ENCODE assay signal across 8 cellular contexts in the genomic region with DNA sequence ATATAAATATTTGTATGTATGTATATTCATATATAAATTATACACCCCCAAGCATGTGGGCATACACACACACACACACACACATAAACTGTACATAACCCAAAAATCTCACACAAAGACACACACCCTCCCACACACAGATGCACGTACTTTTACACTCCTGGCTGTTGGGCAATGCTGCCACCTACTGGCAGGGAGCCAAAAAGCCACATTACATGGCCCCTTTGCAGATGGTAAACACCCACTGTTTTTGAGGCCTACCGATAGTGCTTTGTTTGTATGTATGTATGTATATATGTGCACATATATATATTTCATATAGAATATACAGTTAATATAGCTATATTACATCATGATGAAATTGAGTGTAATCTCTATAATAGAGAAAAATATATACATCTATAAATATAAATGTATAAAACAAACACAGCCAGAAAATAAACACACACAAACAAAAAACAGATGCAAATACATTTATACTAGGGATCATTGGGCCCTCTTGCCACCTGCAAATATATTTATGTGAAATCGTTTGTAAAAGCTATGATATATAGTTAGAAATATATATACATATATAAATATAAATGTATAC.
A peak's percentile ranks its signal among the peaks of the same experiment; 100 is the strongest.
DNase-seq lines count a peak whose midpoint lies in the region; ATAC-seq, FAIRE-seq and TF ChIP-seq lines count a peak whose summit lies in the region.

No MANE protein-coding gene starts in this region.

- no peaks in the 10 kb centered on the region for H3K4me1 ChIP-seq in kidney (ENCODE audit: control insufficient read depth in 1 of 2, insufficient read depth in 1 of 2, low read depth in 1 of 2, low read length in 2 of 2)

- intact Hi-C loops in kidney (cut with DNase I) = no loop called here

- H3K4me3 ChIP-seq in WI38 (ENCODE audit: low read depth, low read length) (no peak overlapping the region), bronchial epithelial cell (ENCODE audit: low read depth, low read length) (no peak overlapping the region), kidney (ENCODE audit: low read length in 2 of 2) (no peak overlapping the region)

- H3K27ac ChIP-seq in kidney (ENCODE audit: low read depth in 2 of 2, low read length in 2 of 2) = no peak overlapping the region

- no peaks in the 10 kb centered on the region for H3K9me3 ChIP-seq in kidney (ENCODE audit: control insufficient read depth in 1 of 2, low read length in 2 of 2)

- peak; percentile 74 for TF ChIP-seq CTCF in WI38 (IDR thresholded peaks at IDR 0.05; ENCODE audit: low read depth, low read length)
- TF ChIP-seq CTCF in bronchial epithelial cell (IDR thresholded peaks at IDR 0.05; ENCODE audit: insufficient read depth, low read length, severe bottlenecking) = peak; percentile 79
- TF ChIP-seq CTCF in kidney (IDR thresholded peaks at IDR 0.05; ENCODE audit: borderline replicate concordance, extremely low read depth, insufficient read depth) = peak; percentile 79

- no peak overlapping the region for H3K9ac ChIP-seq in kidney (ENCODE audit: low read length in 2 of 2)

- peak; percentile 68 for DNase-seq in ACHN
- DNase-seq in NCI-H2107 treated with DMSO at 0.1 percent for 48 hours (lab: John Stamatoyannopoulos, UW; ENCODE audit: unreplicated experiment) = peak; percentile 50
- DNase-seq in bronchial epithelial cell (ENCODE audit: low read depth) = peak; percentile 64
- no peak for DNase-seq in kidney
- DNase-seq in stimulated activated CD4-positive, alpha-beta T cell treated with anti-CD3 and anti-CD28 coated beads, Interleukin-2, amount 100 ng/mL, for 24 hours = peak; percentile 84 to 86

- in situ Hi-C loops in ACHN (cut with HindIII; ENCODE audit: low pct_ligation_motif_present, low pct_unique_long_range_greater_than_20kb, low sequenced_read_pairs) = no loop called here

- no peaks in the 10 kb centered on the region for H3K36me3 ChIP-seq in bronchial epithelial cell (ENCODE audit: control insufficient read depth, insufficient read depth, low read length)
- no peaks in the 10 kb centered on the region for H3K36me3 ChIP-seq in kidney (ENCODE audit: control insufficient read depth in 1 of 2, insufficient read depth in 2 of 2, low read length in 2 of 2)

- ATAC-seq in GM18517 (IDR thresholded peaks at IDR 0.05; ENCODE audit: unreplicated experiment) = peak; percentile 95
- peak; percentile 91 for ATAC-seq in HG03025 (IDR thresholded peaks at IDR 0.05; ENCODE audit: low FRiP score, unreplicated experiment)

- FAIRE-seq in bronchial epithelial cell (lab: Jason Lieb, UNC) (no peak), kidney (lab: Jason Lieb, UNC) (peak; percentile 85)

- H3K27me3 ChIP-seq in bronchial epithelial cell (ENCODE audit: control insufficient read depth, insufficient read depth, low read length) = no peaks in the 10 kb centered on the region
